In genomic region chr11:129695543-129696308, GRCh38 we compare ENCODE assay signal across 8 cellular contexts.
DNase-seq lines count a peak whose midpoint lies in the region; ATAC-seq and TF ChIP-seq lines count a peak whose summit lies in the region.

No MANE protein-coding gene starts in this region.

- H3K9me3 ChIP-seq in neural progenitor cell (ENCODE audit: low read depth) (no peaks in the 10 kb centered on the region), suprapubic skin (no peaks in the 10 kb centered on the region)

- no peaks in the 10 kb centered on the region for H3F3A ChIP-seq in neural progenitor cell (ENCODE audit: low read depth)

- no peaks in the 10 kb centered on the region for H3K79me2 ChIP-seq in neural progenitor cell (ENCODE audit: low read depth)

- no peaks in the 10 kb centered on the region for H3K9me3 Mint-ChIP-seq in neural progenitor cell

- H3K27ac ChIP-seq in neural progenitor cell, result no peak overlapping the region
- H3K27ac ChIP-seq in suprapubic skin, result peak overlapping the region; percentile 55

- peak; percentile 59 for ATAC-seq in GM18870 (IDR thresholded peaks at IDR 0.05; ENCODE audit: unreplicated experiment)
- peak; percentile 76 for ATAC-seq in HG03097 (IDR thresholded peaks at IDR 0.05; ENCODE audit: low FRiP score, unreplicated experiment)

- 8% methylated on average over 18 of the region's 25 CpGs for WGBS in suprapubic skin

- H3K4me1 Mint-ChIP-seq in neural progenitor cell, result peaks cover 11% of the 10 kb centered on the region

- no peak for TF ChIP-seq EP300 in suprapubic skin (IDR thresholded peaks at IDR 0.05)

- no peak overlapping the region for H3K27ac Mint-ChIP-seq in neural progenitor cell

- DNase-seq in AG08396 (ENCODE audit: low spot score), result peak; percentile 31
- peak; percentile 77 for DNase-seq in NCI-H69 (lab: John Stamatoyannopoulos, UW)
- peak; percentile 54 for DNase-seq in activated T-cell treated with anti-CD3 and anti-CD28 coated beads for 1 hour (ENCODE audit: low read depth)
- peak; percentile 30 for DNase-seq in fibroblast of mammary gland (ENCODE audit: low read depth)
- DNase-seq in neural progenitor cell (ENCODE audit: low spot score), result peak; percentile 83
- peak in 1 of 2 donors; percentile 70 for DNase-seq in suprapubic skin (ENCODE audit: low spot score in 2 of 2)

- peak overlapping the region; percentile 88 for H2AFZ ChIP-seq in neural progenitor cell (replicated peaks)

- H3K4me1 ChIP-seq in neural progenitor cell (no peaks in the 10 kb centered on the region), suprapubic skin (peaks cover 11% of the 10 kb centered on the region)

- H3K27me3 ChIP-seq in neural progenitor cell (peaks cover 19% of the 10 kb centered on the region), suprapubic skin (peaks cover 3% of the 10 kb centered on the region)

- no peaks in the 10 kb centered on the region for H3K36me3 Mint-ChIP-seq in neural progenitor cell

- no peaks in the 10 kb centered on the region for H3K36me3 ChIP-seq in neural progenitor cell
- no peaks in the 10 kb centered on the region for H3K36me3 ChIP-seq in suprapubic skin

- H3K9ac ChIP-seq in neural progenitor cell, result no peak overlapping the region

- peak overlapping the region; percentile 84 for H3K4me2 ChIP-seq in neural progenitor cell

- peak; percentile 62 for TF ChIP-seq CTCF in fibroblast of mammary gland (conservative IDR thresholded peaks at IDR 0.05; ENCODE audit: control insufficient read depth, insufficient read depth, low read depth, low read length)
- TF ChIP-seq CTCF in neural progenitor cell (IDR thresholded peaks at IDR 0.05), result peak; percentile 69
- TF ChIP-seq CTCF in suprapubic skin (IDR thresholded peaks at IDR 0.05), result peak; percentile 14 to 72

- H3K4me3 ChIP-seq in fibroblast of mammary gland (ENCODE audit: control insufficient read depth, low read depth, low read length) (no peak overlapping the region), neural progenitor cell (peak overlapping the region; percentile 39), suprapubic skin (peak overlapping the region; percentile 33)

- TF ChIP-seq POLR2A in suprapubic skin (IDR thresholded peaks at IDR 0.05), result no peak

- H4K20me1 ChIP-seq in neural progenitor cell (ENCODE audit: low read depth), result no peaks in the 10 kb centered on the region

- H3K27me3 Mint-ChIP-seq in neural progenitor cell (ENCODE audit: insufficient read depth, low read depth), result peaks cover 23% of the 10 kb centered on the region

- peak overlapping the region; percentile 59 for H3K4me3 Mint-ChIP-seq in neural progenitor cell
